In genomic region chr12:9699898-9700605, GRCh38 we compare ENCODE assay signal across 13 cellular contexts. TPM values are rescaled to one million over a fixed set of nuclear protein-coding genes. Genes with fewer than 3 reads are reported as not detected.
DNase-seq lines count a peak whose midpoint lies in the region; ATAC-seq and TF ChIP-seq lines count a peak whose summit lies in the region.
"Had no signal": no experiment of that assay in that cellular context is flagged by ENCODE, and none has a peak within 500 bp of the region (broad histone marks: within the 10 kb centered on the region; RNA-seq: fewer than 3 reads in every experiment).

No MANE protein-coding gene starts in this region.

- no peak overlapping the region for H3K4me3 Mint-ChIP-seq in stimulated activated naive B cell treated with anti-CD40 and anti-IgM and Interleukin-4, amounts not matched to agents 10 μg/mL and 1 μg/mL and 100 μg/mL, for 72 hours

- H3K9ac ChIP-seq in mammary epithelial cell (ENCODE audit: insufficient read depth, low read length): no peak overlapping the region

- H3K4me2 ChIP-seq in mammary epithelial cell (ENCODE audit: insufficient read depth, low read depth, low read length): no peak overlapping the region

- CTCF ChIA-PET in mammary epithelial cell (lab: Charles Lee; ENCODE audit: low non-redundant PET): no interaction called here

- TF ChIP-seq POLR2A in breast epithelium (IDR thresholded peaks at IDR 0.05): no peak
- TF ChIP-seq POLR2A in ovary (IDR thresholded peaks at IDR 0.05): no peak

- no peaks in the 10 kb centered on the region for H3K27me3 ChIP-seq in mammary epithelial cell (ENCODE audit: insufficient read depth, low read length)
- no peaks in the 10 kb centered on the region for H3K27me3 ChIP-seq in breast epithelium
- H3K27me3 ChIP-seq in ovary: no peaks in the 10 kb centered on the region
- H3K27me3 ChIP-seq: body of pancreas had no signal

- peak; percentile 13 for DNase-seq in mammary epithelial cell
- no peak for DNase-seq in breast epithelium (ENCODE audit: low spot score in 2 of 2)
- peak; percentile 68 for DNase-seq in amniotic epithelial cell (ENCODE audit: low read depth)
- peak; percentile 64 for DNase-seq in iris pigment epithelial cell (ENCODE audit: low read depth)
- DNase-seq in stimulated activated naive B cell treated with anti-CD40 and anti-IgM and Interleukin-4, amounts not matched to agents 10 μg/mL and 1 μg/mL and 100 μg/mL, for 72 hours: no peak
- DNase-seq in COLO829 (ENCODE audit: low spot score): no peak
- no peak for DNase-seq in ovary
- DNase-seq: body of pancreas, erythroblast, GDM1, PC-3, T1000 had no signal

- TF ChIP-seq EP300 in ovary (IDR thresholded peaks at IDR 0.05): no peak

- no peak overlapping the region for H3K27ac ChIP-seq in mammary epithelial cell (ENCODE audit: insufficient read depth, low read depth, low read length)
- no peak overlapping the region for H3K27ac ChIP-seq in breast epithelium
- no peak overlapping the region for H3K27ac ChIP-seq in ovary

- H3K27ac Mint-ChIP-seq in stimulated activated naive B cell treated with anti-CD40 and anti-IgM and Interleukin-4, amounts not matched to agents 10 μg/mL and 1 μg/mL and 100 μg/mL, for 72 hours: peak overlapping the region; percentile 96

- peaks cover 11 to 12% of the 10 kb centered on the region in 2 donors for H3K9me3 Mint-ChIP-seq in stimulated activated naive B cell treated with anti-CD40 and anti-IgM and Interleukin-4, amounts not matched to agents 10 μg/mL and 1 μg/mL and 100 μg/mL, for 72 hours

- no peaks in the 10 kb centered on the region for H3K27me3 Mint-ChIP-seq in stimulated activated naive B cell treated with anti-CD40 and anti-IgM and Interleukin-4, amounts not matched to agents 10 μg/mL and 1 μg/mL and 100 μg/mL, for 72 hours

- dilution Hi-C loops in mammary epithelial cell (cut with HindIII; ENCODE audit: low sequenced_read_pairs): no loop called here

- H3K79me2 ChIP-seq in mammary epithelial cell (ENCODE audit: insufficient read depth, low read length): no peaks in the 10 kb centered on the region

- H3K4me3 ChIP-seq in mammary epithelial cell (replicated peaks in 1 of 3; ENCODE audit: insufficient read depth in 1 of 3, low read depth in 2 of 3, low read length in 3 of 3) (no peak overlapping the region), breast epithelium (no peak overlapping the region), ovary (no peak overlapping the region)
- H3K4me3 ChIP-seq: body of pancreas had no signal

- TF ChIP-seq CTCF in mammary epithelial cell (conservative IDR thresholded peaks at IDR 0.05 in 1 of 2, IDR thresholded peaks at IDR 0.05 in 1 of 2; ENCODE audit: extremely low read depth in 1 of 2, insufficient read depth in 1 of 2, low read depth in 1 of 2, low read length in 2 of 2): no peak
- no peak for TF ChIP-seq CTCF in breast epithelium (IDR thresholded peaks at IDR 0.05)
- TF ChIP-seq CTCF in ovary (IDR thresholded peaks at IDR 0.05): no peak

- 80% methylated on average over 2 of the region's 2 CpGs for WGBS in mammary epithelial cell (ENCODE audit: low coverage, missing lambda C conversion rate)
- 48 to 57% (median 52%) methylated on average over 2 of the region's 2 CpGs for WGBS in ovary, 3 donors

- intact Hi-C loops in mammary epithelial cell (cut with micrococcal nuclease): no loop called here
- intact Hi-C loops in breast epithelium (cut with DNase I; ENCODE audit: low total_unique reads): no loop called here
- intact Hi-C loops in ovary (cut with DNase I): no loop called here

- no peaks in the 10 kb centered on the region for H3K36me3 ChIP-seq in mammary epithelial cell (ENCODE audit: insufficient read depth, low read length)
- no peaks in the 10 kb centered on the region for H3K36me3 ChIP-seq in breast epithelium
- H3K36me3 ChIP-seq in ovary: no peaks in the 10 kb centered on the region

- H3K4me1 ChIP-seq in mammary epithelial cell (ENCODE audit: insufficient read depth, low read length): no peaks in the 10 kb centered on the region
- no peaks in the 10 kb centered on the region for H3K4me1 ChIP-seq in breast epithelium
- no peaks in the 10 kb centered on the region for H3K4me1 ChIP-seq in ovary (ENCODE audit: insufficient read depth)
- H3K4me1 ChIP-seq: body of pancreas had no signal

- H4K20me1 ChIP-seq in mammary epithelial cell (ENCODE audit: insufficient read depth, low read length): no peaks in the 10 kb centered on the region

- H3K4me1 Mint-ChIP-seq in stimulated activated naive B cell treated with anti-CD40 and anti-IgM and Interleukin-4, amounts not matched to agents 10 μg/mL and 1 μg/mL and 100 μg/mL, for 72 hours: peaks cover 41 to 84% of the 10 kb centered on the region in 2 donors

- H2AFZ ChIP-seq in mammary epithelial cell (ENCODE audit: low read depth, low read length): no peak overlapping the region

- in situ Hi-C loops in mammary epithelial cell (cut with MboI; ENCODE audit: low sequenced_read_pairs in 2 of 2): loop anchor here (10.0 to 25.0 kb wide), 2 partner anchors 65 to 363 kb away; no protein-coding TSS in a partner anchor

- BruUV-seq in mammary epithelial cell (replicated peaks; lab: Mats Ljungman, UMichigan): no TSS peak

- ATAC-seq in stimulated activated naive B cell treated with anti-CD40 and anti-IgM and Interleukin-4, amounts not matched to agents 10 μg/mL and 1 μg/mL and 100 μg/mL, for 72 hours (replicated peaks): no peak
- no peak for ATAC-seq in HG02973 (IDR thresholded peaks at IDR 0.05; ENCODE audit: unreplicated experiment)
- ATAC-seq: body of pancreas, PC-3 had no signal

- peaks cover 35 to 63% of the 10 kb centered on the region in 2 donors for H3K36me3 Mint-ChIP-seq in stimulated activated naive B cell treated with anti-CD40 and anti-IgM and Interleukin-4, amounts not matched to agents 10 μg/mL and 1 μg/mL and 100 μg/mL, for 72 hours

- H3K9me3 ChIP-seq in mammary epithelial cell (replicated peaks; ENCODE audit: insufficient read depth, low read length): no peaks in the 10 kb centered on the region
- H3K9me3 ChIP-seq in breast epithelium: peaks cover 0 to 7% of the 10 kb centered on the region in 2 donors
- no peaks in the 10 kb centered on the region for H3K9me3 ChIP-seq in ovary
- H3K9me3 ChIP-seq: body of pancreas had no signal

RNA-seq across cellular contexts. Expression of gene CLEC2D, which starts 30.5 kb away (rescaled TPM):
- total RNA-seq in mammary epithelial cell: 1 to 10 TPM; 3.8 to 4.6 TPM
- polyA plus RNA-seq in mammary epithelial cell: 0.57 TPM
- polyA minus RNA-seq in mammary epithelial cell: 0.21 TPM
- 10 to 100 TPM; 10.9 to 30.1 (median 23.9) TPM for total RNA-seq in breast epithelium
- 10 to 100 TPM in 5 of 7 donors, 1 to 10 TPM in 2; 6.8 to 16.1 (median 11.5) TPM for total RNA-seq in ovary
- polyA plus RNA-seq in ovary: 1 to 10 TPM; 2.4 to 8.1 TPM

RNA-seq across cellular contexts. Expression of gene CLECL1, which starts 32.8 kb away (rescaled TPM):
- not detected for total RNA-seq in mammary epithelial cell
- not detected for polyA plus RNA-seq in mammary epithelial cell
- not detected for polyA minus RNA-seq in mammary epithelial cell
- 1 to 10 TPM in 1 of 3 donors, under 1 TPM in 1, not detected in 1; 0.80 to 1.0 TPM for total RNA-seq in breast epithelium
- under 1 TPM in 2 of 7 donors, not detected in 5; 0.53 to 0.60 TPM for total RNA-seq in ovary
- polyA plus RNA-seq in ovary: under 1 TPM; 0.58 to 0.73 TPM
- total RNA-seq: body of pancreas, PC-3 had no signal

Comparison
In these comparisons a context has a peak if more than half of its experiments do, and no peak if none do; other contexts are left out.
1. DNase-seq: peak in mammary epithelial cell (single experiment), amniotic epithelial cell (single experiment) and iris pigment epithelial cell (single experiment); none in breast epithelium (0 of 2), stimulated activated naive B cell treated with anti-CD40 and anti-IgM and Interleukin-4, amounts not matched to agents 10 μg/mL and 1 μg/mL and 100 μg/mL, for 72 hours (single experiment), COLO829 (single experiment) and ovary (0 of 5).